8 cellular contexts compared by ENCODE assay signal in the genomic region with DNA sequence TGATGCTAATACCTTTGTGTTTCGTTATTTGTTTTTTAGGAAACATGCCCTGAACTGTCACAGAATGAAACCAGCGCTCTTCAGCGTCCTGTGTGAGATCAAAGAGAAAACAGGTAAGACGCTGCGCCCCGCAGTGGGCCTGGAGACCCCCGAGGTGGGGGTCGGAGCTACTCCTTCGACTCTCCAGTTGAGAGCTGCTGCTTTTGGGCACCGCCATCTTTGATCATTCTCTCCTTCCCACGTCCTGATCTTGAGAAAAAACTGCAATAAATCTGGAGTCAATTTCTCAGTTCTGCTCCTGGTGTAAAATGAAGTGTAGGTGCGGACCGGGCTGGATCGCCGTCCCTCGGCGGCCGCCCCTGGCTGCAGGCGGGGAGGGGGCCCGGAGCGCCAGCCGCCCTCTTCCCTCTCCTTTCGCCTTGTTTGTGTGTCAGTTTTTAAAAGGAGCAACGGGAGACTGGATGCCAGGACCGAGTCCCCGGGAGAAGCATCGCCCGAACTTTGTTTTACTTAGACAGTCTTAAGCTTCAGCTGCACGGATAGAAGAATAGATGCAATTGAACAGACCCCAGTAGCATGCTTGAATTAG. TPM values are rescaled to one million over a fixed set of nuclear protein-coding genes. Genes with fewer than 3 reads are reported as not detected.
DNase-seq lines count a peak whose midpoint lies in the region; ATAC-seq and TF ChIP-seq lines count a peak whose summit lies in the region.

No MANE protein-coding gene starts in this region.

- peak overlapping the region; percentile 75 for H3K27ac Mint-ChIP-seq in activated naive CD8-positive, alpha-beta T cell

- TF ChIP-seq POLR2A in GM19193 (IDR thresholded peaks at IDR 0.05; ENCODE audit: extremely low read depth, insufficient read depth, insufficient read length), result peak; percentile 25

- H3K36me3 Mint-ChIP-seq in activated naive CD8-positive, alpha-beta T cell, result peaks cover 2% of the 10 kb centered on the region

- no peaks in the 10 kb centered on the region for H3K4me1 ChIP-seq in iPS DF 6.9 (ENCODE audit: control insufficient read depth, insufficient read depth, low read length)
- H3K4me1 ChIP-seq in smooth muscle cell (ENCODE audit: low read depth), result peaks cover 48% of the 10 kb centered on the region

- H3K9me3 ChIP-seq in iPS DF 6.9 (ENCODE audit: control insufficient read depth, insufficient read depth, low read length), result no peaks in the 10 kb centered on the region
- H3K9me3 ChIP-seq in smooth muscle cell (replicated peaks; ENCODE audit: low read depth), result no peaks in the 10 kb centered on the region

- H3K4me3 ChIP-seq in iPS DF 6.9 (ENCODE audit: low read length), result peak overlapping the region; percentile 87; the same call in 1 of the 2 replicates
- peak overlapping the region; percentile 88 for H3K4me3 ChIP-seq in smooth muscle cell

- peak overlapping the region; percentile 92 for H3K4me2 ChIP-seq in smooth muscle cell

- H3K27me3 ChIP-seq in iPS DF 6.9 (ENCODE audit: control insufficient read depth, insufficient read depth, low read length) (no peaks in the 10 kb centered on the region), smooth muscle cell (ENCODE audit: low read depth) (no peaks in the 10 kb centered on the region)

- peaks cover 11% of the 10 kb centered on the region for H3F3A ChIP-seq in smooth muscle cell (ENCODE audit: low read depth)

- peaks cover 31% of the 10 kb centered on the region for H3K4me1 Mint-ChIP-seq in activated naive CD8-positive, alpha-beta T cell (ENCODE audit: low read depth)

- ATAC-seq in GM18907 (IDR thresholded peaks at IDR 0.05; ENCODE audit: unreplicated experiment) (no peak), GM21367 (IDR thresholded peaks at IDR 0.05; ENCODE audit: unreplicated experiment) (no peak)

- peak overlapping the region; percentile 97 for H2AFZ ChIP-seq in smooth muscle cell (ENCODE audit: low read depth)

- peaks cover 41% of the 10 kb centered on the region for H3K79me2 ChIP-seq in smooth muscle cell (ENCODE audit: low read depth)

- H4K20me1 ChIP-seq in smooth muscle cell (ENCODE audit: low read depth), result peaks cover 17% of the 10 kb centered on the region

- H3K27me3 Mint-ChIP-seq in activated naive CD8-positive, alpha-beta T cell, result no peaks in the 10 kb centered on the region

- H3K27ac ChIP-seq in 22Rv1 (peak overlapping the region; percentile 92), iPS DF 6.9 (ENCODE audit: low read length) (no peak overlapping the region), smooth muscle cell (ENCODE audit: low read depth) (no peak overlapping the region)

- H3K4me3 Mint-ChIP-seq in activated naive CD8-positive, alpha-beta T cell, result peak overlapping the region; percentile 90

- H3K9ac ChIP-seq in smooth muscle cell (ENCODE audit: low read depth), result peak overlapping the region; percentile 34

- DNase-seq in iPS DF 6.9 (ENCODE audit: low read depth, low spot score), result no peak
- DNase-seq in smooth muscle cell (lab: John Stamatoyannopoulos, UW; ENCODE audit: unreplicated experiment), result no peak
- DNase-seq in effector CD8-positive, alpha-beta T cell (lab: John Stamatoyannopoulos, UW), result no peak

- WGBS in iPS DF 6.9 (ENCODE audit: insufficient coverage, insufficient read length), result no CpG with 5 or more reads among the region's 29 CpGs
- WGBS in smooth muscle cell (ENCODE audit: low lambda C conversion rate), result 3% methylated on average over 29 of the region's 29 CpGs

- TF ChIP-seq CTCF in 22Rv1 (IDR thresholded peaks at IDR 0.05), result no peak
- TF ChIP-seq CTCF in smooth muscle cell (IDR thresholded peaks at IDR 0.05; ENCODE audit: borderline replicate concordance, insufficient read depth, poor library complexity, severe bottlenecking), result no peak

- H3K9me3 Mint-ChIP-seq in activated naive CD8-positive, alpha-beta T cell (ENCODE audit: low read depth), result no peaks in the 10 kb centered on the region

- H3K36me3 ChIP-seq in iPS DF 6.9 (ENCODE audit: control insufficient read depth, insufficient read depth, low read length), result no peaks in the 10 kb centered on the region
- no peaks in the 10 kb centered on the region for H3K36me3 ChIP-seq in smooth muscle cell (ENCODE audit: low read depth)

RNA-seq across cellular contexts. Expression of a gene that starts 1.4 kb away (rescaled TPM):
- total RNA-seq in smooth muscle cell, result 28.7 and 34.6 TPM in 2 replicates
- 15.3 and 16.4 TPM in 2 replicates for polyA plus RNA-seq in smooth muscle cell

RNA-seq across cellular contexts. Expression of a gene that starts 41.6 kb away (rescaled TPM):
- total RNA-seq in smooth muscle cell, result 50.1 and 52.3 TPM in 2 replicates
- 71.9 and 74.5 TPM in 2 replicates for polyA plus RNA-seq in smooth muscle cell
